In the genomic region with DNA sequence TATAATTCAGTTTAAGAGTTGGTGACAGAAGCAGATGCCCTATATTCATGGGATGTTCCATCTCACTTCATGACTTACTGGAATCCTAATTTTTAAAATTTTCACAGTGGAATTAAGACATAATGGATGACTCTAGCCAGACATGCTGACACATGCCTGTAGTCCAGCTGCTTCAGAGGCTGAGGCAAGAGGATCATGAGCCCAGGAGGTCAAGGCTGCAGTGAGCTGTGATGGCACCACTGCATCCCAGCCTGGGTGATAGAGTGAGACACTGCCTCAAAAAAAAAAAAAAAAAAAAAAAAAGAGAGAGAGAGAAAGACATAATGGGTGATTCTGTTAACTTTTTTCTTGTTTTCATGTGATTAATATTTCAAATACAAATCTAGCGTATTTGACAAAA, we compare ENCODE assay signal across 1 cellular context.
TF ChIP-seq lines count a peak whose summit lies in the region.

No MANE protein-coding gene starts in this region.

TF ChIP-seq in SK-N-SH, 30 proteins besides CTCF, POLR2A, EP300 and RAD21:
- TF ChIP-seq, protein P1, sequence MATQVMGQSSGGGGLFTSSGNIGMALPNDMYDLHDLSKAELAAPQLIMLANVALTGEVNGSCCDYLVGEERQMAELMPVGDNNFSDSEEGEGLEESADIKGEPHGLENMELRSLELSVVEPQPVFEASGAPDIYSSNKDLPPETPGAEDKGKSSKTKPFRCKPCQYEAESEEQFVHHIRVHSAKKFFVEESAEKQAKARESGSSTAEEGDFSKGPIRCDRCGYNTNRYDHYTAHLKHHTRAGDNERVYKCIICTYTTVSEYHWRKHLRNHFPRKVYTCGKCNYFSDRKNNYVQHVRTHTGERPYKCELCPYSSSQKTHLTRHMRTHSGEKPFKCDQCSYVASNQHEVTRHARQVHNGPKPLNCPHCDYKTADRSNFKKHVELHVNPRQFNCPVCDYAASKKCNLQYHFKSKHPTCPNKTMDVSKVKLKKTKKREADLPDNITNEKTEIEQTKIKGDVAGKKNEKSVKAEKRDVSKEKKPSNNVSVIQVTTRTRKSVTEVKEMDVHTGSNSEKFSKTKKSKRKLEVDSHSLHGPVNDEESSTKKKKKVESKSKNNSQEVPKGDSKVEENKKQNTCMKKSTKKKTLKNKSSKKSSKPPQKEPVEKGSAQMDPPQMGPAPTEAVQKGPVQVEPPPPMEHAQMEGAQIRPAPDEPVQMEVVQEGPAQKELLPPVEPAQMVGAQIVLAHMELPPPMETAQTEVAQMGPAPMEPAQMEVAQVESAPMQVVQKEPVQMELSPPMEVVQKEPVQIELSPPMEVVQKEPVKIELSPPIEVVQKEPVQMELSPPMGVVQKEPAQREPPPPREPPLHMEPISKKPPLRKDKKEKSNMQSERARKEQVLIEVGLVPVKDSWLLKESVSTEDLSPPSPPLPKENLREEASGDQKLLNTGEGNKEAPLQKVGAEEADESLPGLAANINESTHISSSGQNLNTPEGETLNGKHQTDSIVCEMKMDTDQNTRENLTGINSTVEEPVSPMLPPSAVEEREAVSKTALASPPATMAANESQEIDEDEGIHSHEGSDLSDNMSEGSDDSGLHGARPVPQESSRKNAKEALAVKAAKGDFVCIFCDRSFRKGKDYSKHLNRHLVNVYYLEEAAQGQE (IDR thresholded peaks at IDR 0.05; ENCODE audit: low read depth, low read length), result no peak
- no peak for TF ChIP-seq MXI1 (IDR thresholded peaks at IDR 0.05; ENCODE audit: low read depth, low read length)
- TF ChIP-seq SMC3 (IDR thresholded peaks at IDR 0.05; ENCODE audit: low read depth, low read length), result no peak
- no peak for TF ChIP-seq ELF1 (IDR thresholded peaks at IDR 0.05)
- no peak for TF ChIP-seq RCOR1 (IDR thresholded peaks at IDR 0.05; ENCODE audit: low read length)
- TF ChIP-seq SIN3A (IDR thresholded peaks at IDR 0.05; ENCODE audit: borderline replicate concordance, low read depth, low read length), result no peak
- no peak for TF ChIP-seq POLR2AphosphoS5 (IDR thresholded peaks at IDR 0.05; ENCODE audit: low read depth, low read length)
- no peak for TF ChIP-seq EZH2phosphoT487 (IDR thresholded peaks at IDR 0.05; ENCODE audit: borderline replicate concordance, low read depth)
- TF ChIP-seq FOXM1 (IDR thresholded peaks at IDR 0.05; ENCODE audit: low read depth), result no peak
